ENCODE assay signal across 9 cellular contexts in the genomic region with DNA sequence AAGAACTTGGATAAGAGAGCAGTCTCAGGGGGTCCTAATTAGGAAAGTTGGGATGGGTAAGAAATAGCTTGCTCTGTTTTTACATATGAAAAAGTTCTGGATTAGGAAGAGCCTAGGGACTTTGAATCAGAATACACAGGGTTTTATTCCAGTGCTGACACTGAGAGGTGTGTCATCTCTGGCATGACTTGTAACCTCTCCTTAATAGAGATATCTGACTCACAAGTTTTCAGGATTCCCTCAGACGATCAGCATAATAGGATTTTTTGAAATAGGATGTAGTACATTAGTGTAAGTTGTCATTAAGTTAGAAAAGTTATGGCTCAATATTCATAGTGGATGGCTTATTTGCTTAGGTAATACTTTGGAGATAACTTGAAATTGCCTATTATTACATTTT.
"Had no signal": no experiment of that assay in that cellular context is flagged by ENCODE, and none has a peak within 500 bp of the region (broad histone marks: within the 10 kb centered on the region; RNA-seq: fewer than 3 reads in every experiment).

No MANE protein-coding gene starts in this region.

- H3K4me3 ChIP-seq: body of pancreas, ovary, testis, upper lobe of right lung had no signal

- DNase-seq: activated CD4-positive, alpha-beta T cell treated with anti-CD3 and anti-CD28 coated beads for 48 hours; activated naive CD4-positive, alpha-beta T cell treated with Interleukin-2 at 50 U/mL for 16 hours; body of pancreas; ovary; stimulated activated CD4-positive, alpha-beta T cell treated with anti-CD3 and anti-CD28 coated beads, Interleukin-2, amount 100 ng/mL, for 48 hours; T-helper 1 cell; testis; upper lobe of right lung had no signal

- ATAC-seq: body of pancreas, esophagus mucosa, upper lobe of right lung had no signal
